35 cellular contexts compared by ENCODE assay signal in the genomic region with DNA sequence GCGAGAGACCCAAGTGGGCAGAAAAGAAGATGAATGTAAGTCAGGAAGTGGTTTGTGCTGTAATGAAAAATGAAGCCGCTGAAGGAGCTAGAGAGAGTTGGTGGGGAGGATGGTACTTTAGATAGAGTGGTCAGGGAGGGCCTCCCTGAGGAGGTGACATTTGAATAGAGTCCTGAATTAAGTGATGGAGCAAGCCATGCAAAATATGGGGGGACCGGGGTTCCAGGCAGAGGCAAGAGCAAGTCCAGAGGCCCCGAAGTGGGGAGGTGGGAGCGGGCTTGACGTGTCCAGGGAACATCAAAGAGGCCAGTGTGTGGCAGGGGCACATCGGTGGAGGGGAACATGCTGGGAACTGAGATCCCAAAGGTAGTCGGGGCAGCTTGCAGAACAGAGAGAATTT. TPM values are rescaled to one million over a fixed set of nuclear protein-coding genes. Genes with fewer than 3 reads are reported as not detected.
"Had no signal": no experiment of that assay in that cellular context is flagged by ENCODE, and none has a peak within 500 bp of the region (broad histone marks: within the 10 kb centered on the region; RNA-seq: fewer than 3 reads in every experiment).

No MANE protein-coding gene starts in this region.

- H3K36me3 Mint-ChIP-seq: activated naive CD8-positive, alpha-beta T cell treated with anti-CD3 and anti-CD28 coated beads for 36 hours; brain; stimulated activated effector memory CD8-positive, alpha-beta T cell treated with anti-CD3 and anti-CD28 coated beads, Interleukin-12 subunit alpha, Interleukin-12 subunit beta, amount 100 ng/mL, for 72 hours; WTC11 had no signal

- H3K9me3 Mint-ChIP-seq: activated CD8-positive, alpha-beta T cell treated with anti-CD3 and anti-CD28 coated beads for 36 hours; activated naive CD8-positive, alpha-beta T cell treated with anti-CD3 and anti-CD28 coated beads for 36 hours; brain; nephron progenitor cell; stimulated activated effector memory CD8-positive, alpha-beta T cell treated with anti-CD3 and anti-CD28 coated beads, Interleukin-12 subunit alpha, Interleukin-12 subunit beta, amount 100 ng/mL, for 72 hours had no signal

- H3K4me3 Mint-ChIP-seq: activated CD8-positive, alpha-beta T cell treated with anti-CD3 and anti-CD28 coated beads for 36 hours; activated naive CD8-positive, alpha-beta T cell treated with anti-CD3 and anti-CD28 coated beads for 36 hours; brain; nephron progenitor cell; stimulated activated effector memory CD8-positive, alpha-beta T cell treated with anti-CD3 and anti-CD28 coated beads, Interleukin-12 subunit alpha, Interleukin-12 subunit beta, amount 100 ng/mL, for 72 hours; WTC11 had no signal

- H3K27me3 ChIP-seq: cardiac muscle cell, colonic mucosa, pancreas, sigmoid colon, thyroid gland had no signal

- ATAC-seq: activated CD8-positive, alpha-beta T cell treated with anti-CD3 and anti-CD28 coated beads for 36 hours; stimulated activated effector memory CD8-positive, alpha-beta T cell treated with anti-CD3 and anti-CD28 coated beads, Interleukin-12 subunit alpha, Interleukin-12 subunit beta, amount 100 ng/mL, for 72 hours had no signal

- H3K36me3 ChIP-seq: adrenal gland, cardiac muscle cell, colonic mucosa, left lung, lower lobe of right lung, pancreas, prostate gland, sigmoid colon, stomach, thyroid gland, upper lobe of right lung had no signal

- H3K4me1 ChIP-seq: adrenal gland, colonic mucosa, left lung, lower lobe of right lung, pancreas, prostate gland, sigmoid colon, stomach, thyroid gland, upper lobe of right lung had no signal

- H3K27ac ChIP-seq: adrenal gland, cardiac muscle cell, colonic mucosa, left lung, lower lobe of right lung, pancreas, prostate gland, sigmoid colon, stomach, thyroid gland, upper lobe of right lung had no signal

- FAIRE-seq: frontal cortex, islet of Langerhans, pancreas, small intestine had no signal

- H3K4me3 ChIP-seq: adrenal gland, cardiac muscle cell, colonic mucosa, left lung, lower lobe of right lung, pancreas, prostate gland, sigmoid colon, stomach, thyroid gland, upper lobe of right lung had no signal

- H3K9me3 ChIP-seq: adrenal gland, colonic mucosa, left lung, lower lobe of right lung, pancreas, prostate gland, sigmoid colon, stomach, thyroid gland, upper lobe of right lung had no signal

- DNase-seq: activated CD4-positive, alpha-beta T cell treated with anti-CD3 and anti-CD28 coated beads, Interleukin-2, amount 50 U/mL, for 1 hour; activated CD8-positive, alpha-beta T cell treated with anti-CD3 and anti-CD28 coated beads for 36 hours; activated naive CD4-positive, alpha-beta T cell; activated naive CD8-positive, alpha-beta T cell treated with anti-CD3 and anti-CD28 coated beads for 36 hours; activated T-cell treated with anti-CD3 and anti-CD28 coated beads, Interleukin-2, amount 50 U/mL, for 48 hours; adrenal gland; aorta; cerebellar nuclear complex; colonic mucosa; effector memory CD4-positive, alpha-beta T cell; glutamatergic neuron; left lung; mesendoderm; nephron progenitor cell; pancreas; retina; sigmoid colon; small intestine; stimulated activated CD4-positive, alpha-beta T cell treated with anti-CD3 and anti-CD28 coated beads, Interleukin-4, amount 100 ng/mL, for 24 hours; stomach; T1000; thyroid gland; upper lobe of right lung had no signal

- H3K27ac Mint-ChIP-seq: activated CD8-positive, alpha-beta T cell treated with anti-CD3 and anti-CD28 coated beads for 36 hours; activated naive CD8-positive, alpha-beta T cell treated with anti-CD3 and anti-CD28 coated beads for 36 hours; nephron progenitor cell; stimulated activated effector memory CD8-positive, alpha-beta T cell treated with anti-CD3 and anti-CD28 coated beads, Interleukin-12 subunit alpha, Interleukin-12 subunit beta, amount 100 ng/mL, for 72 hours; WTC11 had no signal

RNA-seq across cellular contexts. Expression of gene OPRD1, which starts 43.1 kb away (rescaled TPM):
- total RNA-seq: aorta; dermis microvascular lymphatic vessel endothelial cell; epithelial cell of proximal tubule; left lung; lower lobe of right lung; mononuclear cell; T-helper 1 cell treated with Interleukin-12 subunit alpha and Interleukin-12 subunit beta and Interleukin-4 antibody, amounts not matched to agents 30 ng/mL and 1 ng/mL, for 36 hours; upper lobe of right lung had no signal
- polyA plus RNA-seq: aorta had no signal
